ENCODE assay signal across 14 cellular contexts in genomic region chr16:83475108-83475507, GRCh38.
"Had no signal": no experiment of that assay in that cellular context is flagged by ENCODE, and none has a peak within 500 bp of the region (broad histone marks: within the 10 kb centered on the region; RNA-seq: fewer than 3 reads in every experiment).

No MANE protein-coding gene starts in this region.

- H3K4me1 ChIP-seq: breast epithelium, pancreas, sigmoid colon, spleen, suprapubic skin had no signal

- H3K9me3 ChIP-seq: breast epithelium, gastrocnemius medialis, heart left ventricle, left lung, pancreas, sigmoid colon, spleen, suprapubic skin had no signal

- H3K36me3 ChIP-seq: breast epithelium, gastrocnemius medialis, heart left ventricle, left lung, pancreas, sigmoid colon, spleen, suprapubic skin had no signal

- H3K27me3 ChIP-seq: breast epithelium, gastrocnemius medialis, heart left ventricle, left lung, pancreas, sigmoid colon, suprapubic skin had no signal

- H3K27ac ChIP-seq: breast epithelium, gastrocnemius medialis, heart left ventricle, left lung, pancreas, sigmoid colon, spleen, suprapubic skin had no signal

- H3K4me3 ChIP-seq: breast epithelium, gastrocnemius medialis, heart left ventricle, left lung, pancreas, sigmoid colon, spleen, suprapubic skin had no signal

- DNase-seq: activated naive CD4-positive, alpha-beta T cell treated with Interleukin-2 at 50 U/mL for 16 hours; activated T-cell treated with anti-CD3 and anti-CD28 coated beads for 4 hours; aorta; dermis blood vessel endothelial cell; effector memory CD8-positive, alpha-beta T cell; gastrocnemius medialis; heart left ventricle; left lung; mammary epithelial cell; pancreas; sigmoid colon; spleen had no signal
